Comparison of ENCODE assay signal across 8 cellular contexts in genomic region chr11:32830413-32830738, GRCh38. TPM values are rescaled to one million over a fixed set of nuclear protein-coding genes. Genes with fewer than 3 reads are reported as not detected.
A peak's percentile ranks its signal among the peaks of the same experiment; 100 is the strongest.
DNase-seq lines count a peak whose midpoint lies in the region; ATAC-seq and TF ChIP-seq lines count a peak whose summit lies in the region.

No MANE protein-coding gene starts in this region.

- peak overlapping the region; percentile 31 for H3K4me3 ChIP-seq in CD4-positive, CD25-positive, alpha-beta regulatory T cell (ENCODE audit: low read depth, low read length)

- H3K27me3 Mint-ChIP-seq in CD4-positive, CD25-positive, alpha-beta regulatory T cell: peaks cover 21% of the 10 kb centered on the region
- peaks cover 21 to 59% (median 33%) of the 10 kb centered on the region in 5 donors for H3K27me3 Mint-ChIP-seq in naive thymus-derived CD8-positive, alpha-beta T cell

- H3K27ac Mint-ChIP-seq in CD4-positive, CD25-positive, alpha-beta regulatory T cell: no peak overlapping the region
- H3K27ac Mint-ChIP-seq in naive thymus-derived CD8-positive, alpha-beta T cell: no peak overlapping the region

- peaks cover 2 to 14% (median 8%) of the 10 kb centered on the region in 4 donors for H3K4me1 Mint-ChIP-seq in CD4-positive, CD25-positive, alpha-beta regulatory T cell
- H3K4me1 Mint-ChIP-seq in naive thymus-derived CD8-positive, alpha-beta T cell: peaks cover 4 to 18% (median 11%) of the 10 kb centered on the region in 4 donors

- H3K36me3 Mint-ChIP-seq in CD4-positive, CD25-positive, alpha-beta regulatory T cell: no peaks in the 10 kb centered on the region
- H3K36me3 Mint-ChIP-seq in naive thymus-derived CD8-positive, alpha-beta T cell: no peaks in the 10 kb centered on the region

- no peak for TF ChIP-seq POLR2A in GM18505 (IDR thresholded peaks at IDR 0.05; ENCODE audit: borderline replicate concordance, extremely low read depth, insufficient read depth, insufficient read length)

- H3K36me3 ChIP-seq in CD4-positive, CD25-positive, alpha-beta regulatory T cell (ENCODE audit: control insufficient read depth, insufficient read depth, low read length): no peaks in the 10 kb centered on the region

- DNase-seq in CD4-positive, CD25-positive, alpha-beta regulatory T cell: no peak
- DNase-seq in NOMO-1 treated with DMSO at 0.1 percent for 48 hours (lab: John Stamatoyannopoulos, UW; ENCODE audit: unreplicated experiment) (peak; percentile 53), epithelial cell of prostate (ENCODE audit: low read depth, low spot score) (no peak), NAMALWA (ENCODE audit: low spot score) (no peak), foreskin melanocyte (no peak)
- no peak for DNase-seq in naive thymus-derived CD8-positive, alpha-beta T cell

- H3K27me3 ChIP-seq in CD4-positive, CD25-positive, alpha-beta regulatory T cell (ENCODE audit: control insufficient read depth, insufficient read depth, low read length): peaks cover 13% of the 10 kb centered on the region

- H3K4me3 Mint-ChIP-seq in CD4-positive, CD25-positive, alpha-beta regulatory T cell: peak overlapping the region; percentile 55 to 58 (median 56)
- peak overlapping the region in 9 of 10 donors; percentile 16 to 73 (median 57) for H3K4me3 Mint-ChIP-seq in naive thymus-derived CD8-positive, alpha-beta T cell

- H3K4me1 ChIP-seq in CD4-positive, CD25-positive, alpha-beta regulatory T cell (ENCODE audit: control insufficient read depth, insufficient read depth, low read length, poor library complexity, severe bottlenecking): peaks cover 14% of the 10 kb centered on the region

- no peaks in the 10 kb centered on the region for H3K9me3 Mint-ChIP-seq in CD4-positive, CD25-positive, alpha-beta regulatory T cell
- no peaks in the 10 kb centered on the region for H3K9me3 Mint-ChIP-seq in naive thymus-derived CD8-positive, alpha-beta T cell

- H3K9me3 ChIP-seq in CD4-positive, CD25-positive, alpha-beta regulatory T cell (ENCODE audit: control insufficient read depth in 2 of 2, low read length in 2 of 2): no peaks in the 10 kb centered on the region

- no peak for ATAC-seq in CD4-positive, CD25-positive, alpha-beta regulatory T cell (ENCODE audit: low read depth in 2 of 2)
- ATAC-seq in GM21825 (IDR thresholded peaks at IDR 0.05; ENCODE audit: unreplicated experiment): peak; percentile 8
- ATAC-seq in naive thymus-derived CD8-positive, alpha-beta T cell: no peak
- ATAC-seq in GM18505 (IDR thresholded peaks at IDR 0.05; ENCODE audit: unreplicated experiment): no peak

- POLR2A ChIA-PET in naive thymus-derived CD8-positive, alpha-beta T cell (lab: Charles Lee): no interaction called here

- H3K27ac ChIP-seq in CD4-positive, CD25-positive, alpha-beta regulatory T cell (ENCODE audit: insufficient read depth, low read length, poor library complexity, severe bottlenecking): no peak overlapping the region
- peak overlapping the region; percentile 70 for H3K27ac ChIP-seq in epithelial cell of prostate

RNA-seq across cellular contexts. Expression of gene PRRG4, which starts 0.6 kb away (rescaled TPM):
- total RNA-seq in CD4-positive, CD25-positive, alpha-beta regulatory T cell: 0.07 TPM
- polyA plus RNA-seq in CD4-positive, CD25-positive, alpha-beta regulatory T cell: under 1 TPM in 1 of 4 donors, not detected in 3; 0.02 TPM
- total RNA-seq in naive thymus-derived CD8-positive, alpha-beta T cell: not detected
- polyA plus RNA-seq in naive thymus-derived CD8-positive, alpha-beta T cell: not detected

RNA-seq across cellular contexts. Expression of gene CCDC73, which starts 35.9 kb away (rescaled TPM):
- not detected for total RNA-seq in CD4-positive, CD25-positive, alpha-beta regulatory T cell
- polyA plus RNA-seq in CD4-positive, CD25-positive, alpha-beta regulatory T cell: under 1 TPM in 1 of 4 donors, not detected in 3; 0.03 TPM
- total RNA-seq in naive thymus-derived CD8-positive, alpha-beta T cell: not detected
- not detected for polyA plus RNA-seq in naive thymus-derived CD8-positive, alpha-beta T cell
